17 cellular contexts compared by ENCODE assay signal in genomic region chr19:43804443-43804842, GRCh38. TPM values are rescaled to one million over a fixed set of nuclear protein-coding genes. Genes with fewer than 3 reads are reported as not detected.
A peak's percentile ranks its signal among the peaks of the same experiment; 100 is the strongest.
DNase-seq lines count a peak whose midpoint lies in the region; TF ChIP-seq lines count a peak whose summit lies in the region.
"Had no signal": no experiment of that assay in that cellular context is flagged by ENCODE, and none has a peak within 500 bp of the region (broad histone marks: within the 10 kb centered on the region; RNA-seq: fewer than 3 reads in every experiment).

No MANE protein-coding gene starts in this region.

- no peak overlapping the region for H3K9ac ChIP-seq in mammary epithelial cell (ENCODE audit: insufficient read depth, low read length)

- no peak overlapping the region for H3K4me3 Mint-ChIP-seq in MCF 10A (ENCODE audit: unreplicated experiment)

- H3K9me3 ChIP-seq in mammary epithelial cell (replicated peaks; ENCODE audit: insufficient read depth, low read length) (no peaks in the 10 kb centered on the region), breast epithelium (no peaks in the 10 kb centered on the region)
- H3K9me3 ChIP-seq: BE2C, Caco-2 had no signal

- H3K36me3 Mint-ChIP-seq in MCF 10A (ENCODE audit: insufficient read depth, unreplicated experiment) = peaks cover 4% of the 10 kb centered on the region
- H3K36me3 Mint-ChIP-seq: CD4-positive, CD25-positive, alpha-beta regulatory T cell had no signal

- H3K9me3 Mint-ChIP-seq in MCF 10A (ENCODE audit: unreplicated experiment) = no peaks in the 10 kb centered on the region

- peaks cover 8% of the 10 kb centered on the region for H3K4me1 Mint-ChIP-seq in MCF 10A (ENCODE audit: insufficient read depth, unreplicated experiment)

- 26% methylated on average over 3 of the region's 3 CpGs for WGBS in mammary epithelial cell (ENCODE audit: low coverage, missing lambda C conversion rate)

- no peaks in the 10 kb centered on the region for H3K36me3 ChIP-seq in mammary epithelial cell (ENCODE audit: insufficient read depth, low read length)
- no peaks in the 10 kb centered on the region for H3K36me3 ChIP-seq in breast epithelium
- H3K36me3 ChIP-seq: BE2C had no signal

- no peaks in the 10 kb centered on the region for H3K27me3 Mint-ChIP-seq in MCF 10A (ENCODE audit: insufficient read depth, unreplicated experiment)

- POLR2A ChIA-PET in MCF 10A (lab: Yijun Ruan, JAX) (no interaction called here), HEK293T (lab: Yijun Ruan, JAX) (no interaction called here)

- H2AFZ ChIP-seq in mammary epithelial cell (ENCODE audit: low read depth, low read length) = no peak overlapping the region

- dilution Hi-C loops in mammary epithelial cell (cut with HindIII; ENCODE audit: low sequenced_read_pairs) = no loop called here

- BruUV-seq in MCF 10A (replicated peaks; lab: Mats Ljungman, UMichigan) = no TSS peak
- BruUV-seq in mammary epithelial cell (replicated peaks; lab: Mats Ljungman, UMichigan) = no TSS peak

- H3K4me1 ChIP-seq in mammary epithelial cell (ENCODE audit: insufficient read depth, low read length) (peaks cover 22% of the 10 kb centered on the region), breast epithelium (no peaks in the 10 kb centered on the region)
- H3K4me1 ChIP-seq: BE2C had no signal

- intact Hi-C loops in MCF 10A (cut with micrococcal nuclease) (no loop called here), mammary epithelial cell (cut with micrococcal nuclease) (no loop called here), breast epithelium (cut with DNase I; ENCODE audit: low total_unique reads) (no loop called here)

- H3K27ac Mint-ChIP-seq in MCF 10A (ENCODE audit: low read depth, unreplicated experiment) = no peak overlapping the region
- H3K27ac Mint-ChIP-seq: CD4-positive, CD25-positive, alpha-beta regulatory T cell had no signal

- in situ Hi-C loops in mammary epithelial cell (cut with MboI; ENCODE audit: low sequenced_read_pairs in 2 of 2) = no loop called here

- H3K27me3 ChIP-seq in mammary epithelial cell (ENCODE audit: insufficient read depth, low read length) = no peaks in the 10 kb centered on the region
- no peaks in the 10 kb centered on the region for H3K27me3 ChIP-seq in breast epithelium
- H3K27me3 ChIP-seq: BE2C had no signal

- no peaks in the 10 kb centered on the region for H4K20me1 ChIP-seq in mammary epithelial cell (ENCODE audit: insufficient read depth, low read length)

- H3K4me3 ChIP-seq in mammary epithelial cell (replicated peaks in 1 of 3; ENCODE audit: insufficient read depth in 1 of 3, low read depth in 2 of 3, low read length in 3 of 3) = no peak overlapping the region
- H3K4me3 ChIP-seq in breast epithelium = peak overlapping the region in 2 of 3 donors; percentile 7 to 46

- no peak overlapping the region for H3K4me2 ChIP-seq in mammary epithelial cell (ENCODE audit: insufficient read depth, low read depth, low read length)

- TF ChIP-seq POLR2A in breast epithelium (IDR thresholded peaks at IDR 0.05) = no peak

- TF ChIP-seq CTCF in MCF 10A (IDR thresholded peaks at IDR 0.05; ENCODE audit: unreplicated experiment) (no peak), mammary epithelial cell (conservative IDR thresholded peaks at IDR 0.05 in 1 of 2, IDR thresholded peaks at IDR 0.05 in 1 of 2; ENCODE audit: extremely low read depth in 1 of 2, insufficient read depth in 1 of 2, low read depth in 1 of 2, low read length in 2 of 2) (no peak), breast epithelium (IDR thresholded peaks at IDR 0.05) (no peak)

- CTCF ChIA-PET in MCF 10A (lab: Yijun Ruan, JAX) = no interaction called here
- CTCF ChIA-PET in mammary epithelial cell (lab: Charles Lee; ENCODE audit: low non-redundant PET) = no interaction called here
- CTCF ChIA-PET in HEK293T (lab: Yijun Ruan, JAX) = interaction anchor here (0.9 kb wide), 1 partner anchor 43 kb away, joined by 4 read pairs; no protein-coding TSS in a partner anchor

- H3K79me2 ChIP-seq in mammary epithelial cell (ENCODE audit: insufficient read depth, low read length) = no peaks in the 10 kb centered on the region

- peak; percentile 8 for DNase-seq in MCF 10A (ENCODE audit: unreplicated experiment)
- DNase-seq in mammary epithelial cell = no peak
- DNase-seq in NCI-H2029 (lab: John Stamatoyannopoulos, UW) = peak; percentile 53
- DNase-seq in breast epithelium (ENCODE audit: low spot score in 2 of 2) = no peak
- no peak for DNase-seq in HEK293T (ENCODE audit: extremely low spot score)
- no peak for DNase-seq in activated effector memory CD4-positive, alpha-beta T cell treated with Interleukin-2 at 50 U/mL for 16 hours
- DNase-seq in NCI-H146 (lab: John Stamatoyannopoulos, UW) = no peak
- DNase-seq: ACHN; BE2C; Caco-2; CD4-positive, CD25-positive, alpha-beta regulatory T cell; DMS79; GDM1; GOT3; H7; IMR-90 had no signal

- H3K27ac ChIP-seq in mammary epithelial cell (ENCODE audit: insufficient read depth, low read depth, low read length) (no peak overlapping the region), breast epithelium (peak overlapping the region in 1 of 2 donors; percentile 43)

TF ChIP-seq in HEK293T, 16 proteins besides CTCF, POLR2A, EP300 and RAD21:
- TF ChIP-seq HDGF (IDR thresholded peaks at IDR 0.05; ENCODE audit: borderline replicate concordance) (no peak), TARDBP (IDR thresholded peaks at IDR 0.05) (no peak), LEF1 (IDR thresholded peaks at IDR 0.05; ENCODE audit: borderline replicate concordance) (no peak), FOXA1 (IDR thresholded peaks at IDR 0.05) (no peak), ZNF384 (IDR thresholded peaks at IDR 0.05) (no peak), L3MBTL2 (conservative IDR thresholded peaks at IDR 0.05) (no peak), ELF4 (IDR thresholded peaks at IDR 0.05) (no peak), CTBP1 (IDR thresholded peaks at IDR 0.05; ENCODE audit: borderline replicate concordance) (no peak), BHLHE40 (IDR thresholded peaks at IDR 0.05; ENCODE audit: borderline replicate concordance) (no peak), SUZ12 (IDR thresholded peaks at IDR 0.05) (no peak), ARNT (IDR thresholded peaks at IDR 0.05) (no peak), NFRKB (IDR thresholded peaks at IDR 0.05) (no peak), FOXM1 (IDR thresholded peaks at IDR 0.05; ENCODE audit: borderline replicate concordance) (no peak), SP1 (IDR thresholded peaks at IDR 0.05) (no peak)

RNA-seq across cellular contexts. Expression of gene LYPD5, which starts 2.2 kb away (rescaled TPM):
- total RNA-seq in MCF 10A (2022) (0.21 and 0.47 TPM in 2 replicates), mammary epithelial cell (1 to 10 TPM; 2.2 to 6.1 TPM), breast epithelium (1 to 10 TPM in 2 of 3 donors, under 1 TPM in 1; 0.48 to 7.2 (median 6.2) TPM)
- polyA plus RNA-seq in mammary epithelial cell = 13.0 TPM
- 20.4 TPM for polyA minus RNA-seq in mammary epithelial cell
- total RNA-seq: A172; CD4-positive, CD25-positive, alpha-beta regulatory T cell had no signal

RNA-seq across cellular contexts. Expression of gene ZNF283, which starts 22.7 kb away (rescaled TPM):
- total RNA-seq in MCF 10A (2022) = 14.7 and 15.4 TPM in 2 replicates
- 10 to 100 TPM; 10.8 to 13.2 TPM for total RNA-seq in mammary epithelial cell
- 2.0 TPM for polyA plus RNA-seq in mammary epithelial cell
- 0.98 TPM for polyA minus RNA-seq in mammary epithelial cell
- total RNA-seq in breast epithelium = 10 to 100 TPM in 2 of 3 donors, 1 to 10 TPM in 1; 6.9 to 19.6 (median 13.8) TPM

RNA-seq across cellular contexts. Expression of gene KCNN4, which starts 23.7 kb away (rescaled TPM):
- 34.2 and 45.9 TPM in 2 replicates for total RNA-seq in MCF 10A (2022)
- total RNA-seq in mammary epithelial cell = 100 to 1,000 TPM; 104 to 111 TPM
- polyA plus RNA-seq in mammary epithelial cell = 163 TPM
- polyA minus RNA-seq in mammary epithelial cell = 112 TPM
- 10 to 100 TPM in 2 of 3 donors, 1 to 10 TPM in 1; 1.9 to 61.9 (median 28.2) TPM for total RNA-seq in breast epithelium

RNA-seq across cellular contexts. Expression of gene SMG9, which starts 49.7 kb away (rescaled TPM):
- total RNA-seq in MCF 10A (2022) = 76.0 and 76.4 TPM in 2 replicates
- 10 to 100 TPM in 1 of 2 donors, 1 to 10 TPM in 1; 7.5 to 62.7 TPM for total RNA-seq in mammary epithelial cell
- 19.3 TPM for polyA plus RNA-seq in mammary epithelial cell
- polyA minus RNA-seq in mammary epithelial cell = 46.8 TPM
- total RNA-seq in breast epithelium = 10 to 100 TPM; 10.6 to 29.9 (median 20.6) TPM

Comparison
In these comparisons a context has a peak if more than half of its experiments do, and no peak if none do; other contexts are left out.
1. DNase-seq: peak in MCF 10A (single experiment) and NCI-H2029 (single experiment); none in mammary epithelial cell (single experiment), breast epithelium (0 of 2), HEK293T (single experiment), activated effector memory CD4-positive, alpha-beta T cell treated with Interleukin-2 at 50 U/mL for 16 hours (single experiment) and NCI-H146 (single experiment).
2. H3K4me3 ChIP-seq: peak in breast epithelium (2 of 3); none in mammary epithelial cell (0 of 3).